ENCODE assay signal across 8 cellular contexts in the genomic region with DNA sequence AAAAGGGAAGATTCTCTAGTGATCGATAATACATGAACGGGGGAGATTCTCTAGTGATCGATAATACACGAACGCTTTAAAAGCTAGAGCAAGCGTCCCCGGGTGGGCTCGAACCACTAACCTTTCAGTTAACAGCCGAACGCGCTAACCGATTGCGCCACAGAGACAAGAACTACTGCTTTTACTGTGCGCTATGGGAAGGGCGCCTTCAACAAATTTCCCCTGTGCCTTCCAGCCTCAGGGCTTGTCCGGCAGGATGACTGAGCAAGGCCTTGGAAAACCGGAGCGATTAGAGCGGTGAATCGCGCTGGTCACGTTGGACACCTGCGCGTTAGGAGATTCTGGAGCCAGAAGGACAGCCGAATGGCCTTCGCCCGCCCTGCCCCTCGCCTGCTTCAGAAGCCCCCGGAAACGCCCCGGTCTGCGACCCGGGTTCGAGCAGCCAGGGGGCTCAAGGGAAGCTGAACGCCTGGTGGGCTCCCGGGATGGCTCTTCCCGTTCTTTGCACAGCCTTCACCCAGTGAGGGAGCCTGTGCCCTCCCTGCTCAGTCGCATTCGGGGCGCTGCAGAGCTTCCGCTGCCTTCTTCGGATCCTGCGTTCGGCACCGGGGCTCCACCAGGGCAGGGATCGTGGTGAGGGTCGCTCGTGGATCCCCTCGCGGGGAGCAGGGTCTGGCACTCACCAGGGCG.
DNase-seq lines count a peak whose midpoint lies in the region; ATAC-seq, FAIRE-seq and TF ChIP-seq lines count a peak whose summit lies in the region.
"Not testable (repeated sequence)": the region's sequence is repeated elsewhere in the genome, so short reads cannot be mapped to it uniquely, and the experiment has no call there.

No MANE protein-coding gene starts in this region.

- H3K9ac ChIP-seq in IMR-90 (ENCODE audit: low read depth, low read length); iPS-18a (ENCODE audit: low read length): not testable (repeated sequence)
- H3K9ac ChIP-seq in astrocyte (ENCODE audit: low read length): peak overlapping the region; percentile 23

- not testable (repeated sequence) for H3K79me2 ChIP-seq in astrocyte (ENCODE audit: insufficient read depth, low read length)

- not testable (repeated sequence) for H3K4me1 Mint-ChIP-seq in CD4-positive, CD25-positive, alpha-beta regulatory T cell; astrocyte (ENCODE audit: low read depth, unreplicated experiment); nephron progenitor cell

- H3K4me3 Mint-ChIP-seq in CD4-positive, CD25-positive, alpha-beta regulatory T cell: peak overlapping the region; percentile 63 to 78 (median 72)
- H3K4me3 Mint-ChIP-seq in astrocyte (ENCODE audit: unreplicated experiment) (peak overlapping the region; percentile 87), nephron progenitor cell (peak overlapping the region; percentile 89)

- H3K4ac ChIP-seq in IMR-90 (ENCODE audit: low read depth, low read length): not testable (repeated sequence)

- TF ChIP-seq RAD21 in IMR-90 (IDR thresholded peaks at IDR 0.05; ENCODE audit: low read length): not testable (repeated sequence)

- H3K56ac ChIP-seq in IMR-90 (ENCODE audit: extremely low read depth, insufficient read depth, low read length): not testable (repeated sequence)

- H4K91ac ChIP-seq in IMR-90 (ENCODE audit: insufficient read depth, low read depth, low read length): not testable (repeated sequence)

- no CpG with 5 or more reads among the region's 51 CpGs for WGBS in IMR-90 (ENCODE audit: extremely low coverage in 2 of 2, insufficient read length in 1 of 2), 2 experiments

- H4K5ac ChIP-seq in IMR-90 (ENCODE audit: low read depth, low read length): not testable (repeated sequence)

- H2AFZ ChIP-seq in IMR-90 (replicated peaks; ENCODE audit: low read length, poor library complexity); astrocyte (ENCODE audit: low read depth, low read length): not testable (repeated sequence)

- not testable (repeated sequence) for H2BK15ac ChIP-seq in IMR-90 (ENCODE audit: low read depth, low read length)

- H3K36me3 ChIP-seq in CD4-positive, CD25-positive, alpha-beta regulatory T cell (ENCODE audit: control insufficient read depth, insufficient read depth, low read length); IMR-90 (ENCODE audit: control insufficient read depth, insufficient read depth, low read length); astrocyte (ENCODE audit: insufficient read depth, low read length); iPS-18a (ENCODE audit: control insufficient read depth, low read depth, low read length): not testable (repeated sequence)

- not testable (repeated sequence) for H2AK9ac ChIP-seq in IMR-90 (replicated peaks; ENCODE audit: low read depth, low read length, poor library complexity)

- FAIRE-seq in astrocyte (lab: Jason Lieb, UNC): not testable (repeated sequence)

- TF ChIP-seq CTCF in IMR-90 (conservative IDR thresholded peaks at IDR 0.05; ENCODE audit: low read depth, low read length); astrocyte (IDR thresholded peaks at IDR 0.05; ENCODE audit: insufficient read depth, low read depth, low read length); epithelial cell of esophagus (IDR thresholded peaks at IDR 0.05; ENCODE audit: insufficient read depth, low read depth, low read length, missing control alignments); nephron progenitor cell (IDR thresholded peaks at IDR 0.05): not testable (repeated sequence)

- in situ Hi-C loops in IMR-90 (cut with MboI; ENCODE audit: low sequenced_read_pairs): not testable (repeated sequence)

- not testable (repeated sequence) for H3K9me1 ChIP-seq in IMR-90 (ENCODE audit: insufficient read depth, low read length)

- not testable (repeated sequence) for H2BK5ac ChIP-seq in IMR-90 (ENCODE audit: low read depth, low read length, poor library complexity, severe bottlenecking)

- not testable (repeated sequence) for TF ChIP-seq POLR2A in IMR-90 (IDR thresholded peaks at IDR 0.05; ENCODE audit: low read depth, low read length)

- not testable (repeated sequence) for H3K18ac ChIP-seq in IMR-90 (ENCODE audit: low read depth, low read length)

- dilution Hi-C loops in IMR-90 (cut with HindIII; ENCODE audit: low sequenced_read_pairs, unreplicated experiment): not testable (repeated sequence)

- H3K27me3 ChIP-seq in CD4-positive, CD25-positive, alpha-beta regulatory T cell (ENCODE audit: control insufficient read depth, insufficient read depth, low read length); IMR-90 (ENCODE audit: control insufficient read depth, insufficient read depth, low read length); astrocyte (ENCODE audit: insufficient read depth, low read length); iPS-18a (ENCODE audit: control insufficient read depth, insufficient read depth, low read length): not testable (repeated sequence)

- H3K9me3 Mint-ChIP-seq in CD4-positive, CD25-positive, alpha-beta regulatory T cell; astrocyte (ENCODE audit: unreplicated experiment); nephron progenitor cell: not testable (repeated sequence)

- not testable (repeated sequence) for H2BK20ac ChIP-seq in IMR-90 (ENCODE audit: low read depth, low read length)

- not testable (repeated sequence) for H4K8ac ChIP-seq in IMR-90 (ENCODE audit: low read depth in 2 of 2, low read length in 2 of 2)

- H4K20me1 ChIP-seq in IMR-90 (ENCODE audit: insufficient read depth, low read length); astrocyte (ENCODE audit: insufficient read depth, low read length): not testable (repeated sequence)

- not testable (repeated sequence) for DNase-seq in CD4-positive, CD25-positive, alpha-beta regulatory T cell
- DNase-seq in IMR-90 (peak; percentile 22), astrocyte (ENCODE audit: low read depth) (peak; percentile 2), epithelial cell of esophagus (ENCODE audit: low read depth) (peak; percentile 71), nephron progenitor cell (peak; percentile 53)
- peak; percentile 73 for DNase-seq in activated CD8-positive, alpha-beta memory T cell treated with anti-CD3 and anti-CD28 coated beads for 24 hours
- DNase-seq in stimulated activated CD8-positive, alpha-beta memory T cell treated with anti-CD3 and anti-CD28 coated beads, Interleukin-4, amount 100 ng/mL, for 48 hours: peak; percentile 68

- not testable (repeated sequence) for H3K36me3 Mint-ChIP-seq in CD4-positive, CD25-positive, alpha-beta regulatory T cell; astrocyte (ENCODE audit: low read depth, unreplicated experiment); nephron progenitor cell (ENCODE audit: low read depth)

- H3K9me3 ChIP-seq in CD4-positive, CD25-positive, alpha-beta regulatory T cell (ENCODE audit: control insufficient read depth in 2 of 2, low read length in 2 of 2); IMR-90 (ENCODE audit: control insufficient read depth, insufficient read depth, low read length); astrocyte (ENCODE audit: insufficient read depth, low read depth, low read length); iPS-18a (ENCODE audit: control insufficient read depth, low read depth, low read length): not testable (repeated sequence)

- not testable (repeated sequence) for ATAC-seq in CD4-positive, CD25-positive, alpha-beta regulatory T cell (ENCODE audit: low read depth in 2 of 2)
- ATAC-seq in IMR-90 (ENCODE audit: low read depth): peak; percentile 44; the same call in 1 of the 2 replicates

- H2BK120ac ChIP-seq in IMR-90 (ENCODE audit: low read depth, low read length): not testable (repeated sequence)

- peak overlapping the region; percentile 58; the same call in 1 of the 2 replicates for H3K4me2 ChIP-seq in IMR-90 (ENCODE audit: low read depth, low read length)
- peak overlapping the region; percentile 79 for H3K4me2 ChIP-seq in astrocyte (ENCODE audit: low read length)

- H3K79me1 ChIP-seq in IMR-90 (ENCODE audit: low read depth in 1 of 2, low read length in 2 of 2): not testable (repeated sequence)

- H3K14ac ChIP-seq in IMR-90 (replicated peaks; ENCODE audit: low read depth, low read length): not testable (repeated sequence)

- not testable (repeated sequence) for H3K27ac Mint-ChIP-seq in CD4-positive, CD25-positive, alpha-beta regulatory T cell; astrocyte (ENCODE audit: unreplicated experiment); nephron progenitor cell

- intact Hi-C loops in IMR-90 (cut with micrococcal nuclease): not testable (repeated sequence)

- H3K23ac ChIP-seq in IMR-90 (ENCODE audit: low read depth, low read length): not testable (repeated sequence)

- not testable (repeated sequence) for H3K4me3 ChIP-seq in CD4-positive, CD25-positive, alpha-beta regulatory T cell (ENCODE audit: low read depth, low read length); IMR-90 (ENCODE audit: insufficient read depth, low read depth, low read length); astrocyte (ENCODE audit: insufficient read depth, low read depth, low read length)
- H3K4me3 ChIP-seq in epithelial cell of esophagus (ENCODE audit: low read length) (peak overlapping the region; percentile 23), iPS-18a (ENCODE audit: low read length) (peak overlapping the region; percentile 61)

- CTCF ChIA-PET in IMR-90 (lab: Yijun Ruan, JAX): not testable (repeated sequence)

- POLR2A ChIA-PET in IMR-90 (lab: Charles Lee; ENCODE audit: unreplicated experiment): not testable (repeated sequence)

- not testable (repeated sequence) for H2AK5ac ChIP-seq in IMR-90 (ENCODE audit: low read depth, low read length)

- peaks cover 18% of the 10 kb centered on the region for H3K27me3 Mint-ChIP-seq in CD4-positive, CD25-positive, alpha-beta regulatory T cell
- H3K27me3 Mint-ChIP-seq in astrocyte (ENCODE audit: low read depth, unreplicated experiment); nephron progenitor cell (ENCODE audit: low read depth, poor library complexity): not testable (repeated sequence)

- not testable (repeated sequence) for H3K27ac ChIP-seq in CD4-positive, CD25-positive, alpha-beta regulatory T cell (ENCODE audit: insufficient read depth, low read length, poor library complexity, severe bottlenecking); IMR-90 (ENCODE audit: insufficient read depth, low read length); astrocyte (ENCODE audit: low read depth, low read length); iPS-18a (ENCODE audit: low read length)

- BruUV-seq in IMR-90 (replicated peaks; lab: Mats Ljungman, UMichigan): not testable (repeated sequence)

- not testable (repeated sequence) for H3K4me1 ChIP-seq in CD4-positive, CD25-positive, alpha-beta regulatory T cell (ENCODE audit: control insufficient read depth, insufficient read depth, low read length, poor library complexity, severe bottlenecking); IMR-90 (ENCODE audit: control insufficient read depth, insufficient read depth, low read length); astrocyte (ENCODE audit: insufficient read depth, low read length); iPS-18a (ENCODE audit: control insufficient read depth, low read depth, low read length)
